In the genomic region with DNA sequence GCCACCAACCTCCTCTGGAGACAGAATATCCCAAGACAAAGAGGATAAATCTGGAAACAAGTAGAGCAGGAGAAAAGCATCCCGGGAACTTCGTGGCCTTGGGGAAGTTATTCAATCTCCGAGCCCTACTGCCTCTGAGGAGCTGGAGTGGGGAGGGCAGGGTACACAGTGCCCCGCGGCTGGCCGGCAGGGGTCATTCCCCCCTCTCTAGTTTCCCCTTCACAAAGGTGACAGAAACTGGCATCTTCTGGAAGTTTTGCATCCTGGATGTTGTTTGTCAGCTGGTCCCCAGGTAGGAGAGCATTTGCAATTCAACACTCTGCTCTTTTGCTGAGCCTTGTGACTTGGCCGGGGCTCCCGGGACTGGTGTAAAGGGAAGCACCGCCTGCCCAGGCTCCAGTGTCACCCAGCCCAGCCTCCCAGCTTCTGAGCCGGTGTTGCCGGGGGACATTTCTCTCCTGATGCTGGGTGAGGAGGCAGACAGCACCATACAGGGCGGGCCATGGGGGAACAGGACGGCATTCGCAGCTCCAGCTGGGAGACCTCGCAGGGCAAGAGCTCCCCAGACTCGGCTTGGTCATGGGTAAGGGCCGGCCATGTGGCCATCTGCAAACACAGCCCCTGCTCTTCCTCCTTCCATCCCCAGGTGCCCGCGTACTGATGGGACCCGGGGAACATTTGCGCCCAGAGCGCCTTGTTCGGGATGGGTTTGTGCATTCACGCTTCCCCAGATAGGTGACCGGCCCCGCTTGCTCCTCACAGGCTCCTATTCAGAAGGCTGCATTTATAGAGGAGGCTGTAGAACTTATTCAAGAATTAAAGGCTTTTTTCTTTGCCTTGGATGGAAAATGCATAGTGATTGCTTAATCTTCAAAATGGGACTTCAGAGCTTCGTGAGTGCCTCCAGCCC, we compare ENCODE assay signal across 19 cellular contexts. TPM values are rescaled to one million over a fixed set of nuclear protein-coding genes. Genes with fewer than 3 reads are reported as not detected.
DNase-seq lines count a peak whose midpoint lies in the region; ATAC-seq and TF ChIP-seq lines count a peak whose summit lies in the region.
"Had no signal": no experiment of that assay in that cellular context is flagged by ENCODE, and none has a peak within 500 bp of the region (broad histone marks: within the 10 kb centered on the region; RNA-seq: fewer than 3 reads in every experiment).

No MANE protein-coding gene starts in this region.

- TF ChIP-seq POLR2A in adrenal gland (IDR thresholded peaks at IDR 0.05): no peak

- H2AK5ac ChIP-seq in neuronal stem cell (ENCODE audit: low read depth, low read length): no peak overlapping the region

- H3K4me3 ChIP-seq in adrenal gland (no peak overlapping the region), neuronal stem cell (ENCODE audit: low read length in 2 of 2) (no peak overlapping the region), brain microvascular endothelial cell (ENCODE audit: low read depth, low read length) (no peak overlapping the region)
- H3K4me3 ChIP-seq: body of pancreas, GM12878, lung had no signal

- peak overlapping the region; percentile 7 for H2AFZ ChIP-seq in neuronal stem cell (ENCODE audit: low read length)

- H2BK120ac ChIP-seq in neuronal stem cell (ENCODE audit: low read depth, low read length): peak overlapping the region; percentile 49

- no peak overlapping the region for H3K4me2 ChIP-seq in neuronal stem cell (ENCODE audit: insufficient read depth, low read length, poor library complexity, severe bottlenecking)

- no peak overlapping the region for H3K14ac ChIP-seq in neuronal stem cell (ENCODE audit: low read length)

- H3K9ac ChIP-seq in neuronal stem cell (ENCODE audit: low read depth, low read length, poor library complexity): no peak overlapping the region

- peak; percentile 79 for ATAC-seq in left ventricle myocardium superior
- no peak for ATAC-seq in GM18873 (IDR thresholded peaks at IDR 0.05; ENCODE audit: low FRiP score, unreplicated experiment)
- no peak for ATAC-seq in HG03342 (IDR thresholded peaks at IDR 0.05; ENCODE audit: unreplicated experiment)
- ATAC-seq: body of pancreas; CD8-positive, alpha-beta T cell; GM12878; natural killer cell treated with Interleukin-12 subunit alpha and Interleukin-12 subunit beta and Interleukin-15 and Interleukin-18, amount 100 ng/mL, for 72 hours had no signal

- intact Hi-C loops in adrenal gland (cut with DNase I) (no loop called here), left ventricle myocardium superior (cut with micrococcal nuclease) (no loop called here)

- no peak for TF ChIP-seq CTCF in adrenal gland (IDR thresholded peaks at IDR 0.05)
- TF ChIP-seq CTCF in brain microvascular endothelial cell (IDR thresholded peaks at IDR 0.05; ENCODE audit: low read depth, low read length, missing control alignments): no peak

- H3K18ac ChIP-seq in neuronal stem cell (ENCODE audit: low read length): peak overlapping the region; percentile 52

- no peak overlapping the region for H4K91ac ChIP-seq in neuronal stem cell (ENCODE audit: low read depth, low read length, poor library complexity)

- no peak overlapping the region for H2BK15ac ChIP-seq in neuronal stem cell (ENCODE audit: low read length)

- H3K4ac ChIP-seq in neuronal stem cell (ENCODE audit: low read length): no peak overlapping the region

- in situ Hi-C loops in brain microvascular endothelial cell (cut with HindIII; ENCODE audit: low pct_ligation_motif_present, low sequenced_read_pairs): no loop called here

- H3K9me3 ChIP-seq in adrenal gland (replicated peaks in 1 of 3): no peaks in the 10 kb centered on the region
- H3K9me3 ChIP-seq in neuronal stem cell (replicated peaks in 1 of 2; ENCODE audit: control insufficient read depth in 2 of 2, insufficient read depth in 1 of 2, low read depth in 1 of 2, low read length in 2 of 2): peaks cover 0 to 2% of the 10 kb centered on the region in 2 donors
- H3K9me3 ChIP-seq: body of pancreas had no signal

- H2BK5ac ChIP-seq in neuronal stem cell (ENCODE audit: low read length): no peak overlapping the region

- H2BK12ac ChIP-seq in neuronal stem cell (ENCODE audit: low read length): no peak overlapping the region

- H4K8ac ChIP-seq in neuronal stem cell (ENCODE audit: low read depth, low read length): no peak overlapping the region

- H3K27me3 ChIP-seq in adrenal gland (no peaks in the 10 kb centered on the region), neuronal stem cell (ENCODE audit: control insufficient read depth in 3 of 3, insufficient read depth in 3 of 3, low read depth in 1 of 3, low read length in 3 of 3) (peaks cover 0 to 54% (median 0%) of the 10 kb centered on the region in 3 experiments), brain microvascular endothelial cell (replicated peaks) (peaks cover 40% of the 10 kb centered on the region)
- H3K27me3 ChIP-seq: body of pancreas had no signal

- peak; percentile 13 for DNase-seq in DMS79 (lab: John Stamatoyannopoulos, UW)
- DNase-seq in adrenal gland: peak in 4 of 7 donors; percentile 18 to 65 (median 52)
- DNase-seq in left ventricle myocardium superior: peak; percentile 58
- DNase-seq in neuronal stem cell (ENCODE audit: low spot score): no peak
- no peak for DNase-seq in brain microvascular endothelial cell
- no peak for DNase-seq in NCI-H2171 (lab: John Stamatoyannopoulos, UW)
- DNase-seq: activated CD4-positive, alpha-beta T cell treated with anti-CD3 and anti-CD28 coated beads for 48 hours; activated naive CD4-positive, alpha-beta T cell treated with anti-CD3 and anti-CD28 coated beads, Interleukin-2, amount 50 U/mL, for 16 hours; CD8-positive, alpha-beta T cell; EL; NCI-H1105 treated with DMSO at 0.1 percent for 48 hours; NCI-H446; T1000 had no signal

- H3K4me1 ChIP-seq in adrenal gland (replicated peaks in 1 of 2): peaks cover 12 to 15% of the 10 kb centered on the region in 2 donors
- H3K4me1 ChIP-seq in neuronal stem cell (ENCODE audit: control insufficient read depth in 2 of 2, insufficient read depth in 1 of 2, low read depth in 1 of 2, low read length in 2 of 2): peaks cover 5% of the 10 kb centered on the region in 2 donors

- H3K27ac ChIP-seq in adrenal gland (no peak overlapping the region), neuronal stem cell (replicated peaks; ENCODE audit: low read length) (no peak overlapping the region), brain microvascular endothelial cell (no peak overlapping the region)
- H3K27ac ChIP-seq: body of pancreas had no signal

- H3K79me1 ChIP-seq in neuronal stem cell (ENCODE audit: low read depth, low read length): no peaks in the 10 kb centered on the region

- 52 to 78% (median 53%) methylated on average over 12 to 27 of the region's 27 CpGs for WGBS in adrenal gland, 4 donors
- WGBS in neuronal stem cell (ENCODE audit: extremely low coverage in 2 of 2, insufficient read length in 2 of 2, insufficient replicate concordance in 1 of 2), 2 donors: no CpG with 5 or more reads among the region's 27 CpGs

- H3K36me3 ChIP-seq in adrenal gland (replicated peaks in 1 of 2): no peaks in the 10 kb centered on the region
- H3K36me3 ChIP-seq in neuronal stem cell (replicated peaks in 1 of 2; ENCODE audit: control insufficient read depth in 2 of 2, insufficient read depth in 2 of 2, low read length in 2 of 2): no peaks in the 10 kb centered on the region
- no peaks in the 10 kb centered on the region for H3K36me3 ChIP-seq in brain microvascular endothelial cell (replicated peaks)

- no peak overlapping the region for H3K23ac ChIP-seq in neuronal stem cell (ENCODE audit: low read depth, low read length, poor library complexity)

RNA-seq across cellular contexts. Expression of gene NTSR2, which starts 7.4 kb away (rescaled TPM):
- 10 to 100 TPM in 1 of 8 donors, 1 to 10 TPM in 4, under 1 TPM in 3; 0.35 to 10.3 (median 1.1) TPM for total RNA-seq in adrenal gland
- 1 to 10 TPM in 2 of 3 donors, under 1 TPM in 1; 0.16 to 3.0 (median 2.1) TPM for polyA plus RNA-seq in adrenal gland
- total RNA-seq in left ventricle myocardium superior: not detected
- polyA plus RNA-seq in neuronal stem cell (2013, experiment 1 of 2): not detected
- polyA plus RNA-seq in neuronal stem cell (2013, experiment 2 of 2): not detected
- total RNA-seq: body of pancreas; CD8-positive, alpha-beta T cell; GM12878; lung; natural killer cell treated with Interleukin-12 subunit alpha and Interleukin-12 subunit beta and Interleukin-15 and Interleukin-18, amount 100 ng/mL, for 72 hours had no signal
- polyA plus RNA-seq: GM12878, lung had no signal

Comparison
In these comparisons a context has a peak if more than half of its experiments do, and no peak if none do; other contexts are left out.
1. DNase-seq: peak in DMS79 (single experiment), adrenal gland (4 of 7) and left ventricle myocardium superior (single experiment); none in neuronal stem cell (single experiment), brain microvascular endothelial cell (single experiment) and NCI-H2171 (single experiment).